23 cellular contexts compared by ENCODE assay signal in the genomic region with DNA sequence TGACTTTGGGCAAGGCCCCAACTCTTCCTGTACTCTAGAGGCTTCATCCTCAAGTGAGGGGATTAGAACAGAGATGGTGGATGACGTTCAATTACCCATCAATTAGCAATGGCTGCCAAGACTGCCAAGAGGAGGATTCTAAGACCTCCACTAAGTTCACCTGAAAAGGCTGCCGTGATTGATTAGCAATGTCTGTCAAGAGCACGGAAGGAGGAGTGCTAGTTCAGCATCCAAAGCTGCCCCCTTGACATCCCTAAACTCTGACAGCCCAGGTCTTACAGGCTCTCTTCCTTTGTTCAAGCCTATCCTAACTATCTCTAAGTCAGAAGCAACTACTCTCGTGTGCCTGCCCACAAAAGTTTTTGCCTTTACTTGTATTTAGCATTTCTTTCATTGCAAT.
DNase-seq lines count a peak whose midpoint lies in the region; ATAC-seq, FAIRE-seq and TF ChIP-seq lines count a peak whose summit lies in the region.
"Had no signal": no experiment of that assay in that cellular context is flagged by ENCODE, and none has a peak within 500 bp of the region (broad histone marks: within the 10 kb centered on the region; RNA-seq: fewer than 3 reads in every experiment).

No MANE protein-coding gene starts in this region.

- ATAC-seq in left cardiac atrium (no peak), HepG2 (no peak)
- no peak for ATAC-seq in naive thymus-derived CD8-positive, alpha-beta T cell
- ATAC-seq: A549 had no signal

- no peak for DNase-seq in left ventricle myocardium inferior
- no peak for DNase-seq in left cardiac atrium
- DNase-seq in naive thymus-derived CD8-positive, alpha-beta T cell, result no peak
- DNase-seq in tibial nerve (ENCODE audit: low spot score in 2 of 2), result no peak
- no peak for DNase-seq in dedifferentiated amniotic fluid mesenchymal stem cell (ENCODE audit: extremely low spot score)
- DNase-seq in HTR-8/SVneo (ENCODE audit: insufficient read length, low spot score), result no peak
- DNase-seq in HepG2 (ENCODE audit: low spot score), result no peak
- DNase-seq: activated CD4-positive, alpha-beta T cell treated with anti-CD3 and anti-CD28 coated beads, Interleukin-2, amount 10 ng/mL, durations not matched to agents 7 days and 5 days; activated gamma-delta T cell treated with Interleukin-2 at 50 U/mL for 16 hours; DMS153; esophagus squamous epithelium; GF-D8; MM.1S; NCI-H146; NCI-H82; occipital lobe; OCI-M1; retina; Right ventricle myocardium superior; stimulated activated CD4-positive, alpha-beta T cell treated with anti-CD3 and anti-CD28 coated beads, Interleukin-4, amount 100 ng/mL, for 24 hours had no signal

- H3K4me2 ChIP-seq in HepG2 (ENCODE audit: low read depth, low read length), result no peak overlapping the region
- H3K4me2 ChIP-seq: A549 had no signal

- H3K4me3 ChIP-seq in left ventricle myocardium inferior, result no peak overlapping the region
- no peak overlapping the region for H3K4me3 ChIP-seq in tibial nerve
- H3K4me3 ChIP-seq in HepG2 (replicated peaks in 1 of 3; ENCODE audit: insufficient read depth in 1 of 3, low read depth in 2 of 3, low read length in 3 of 3), result no peak overlapping the region
- H3K4me3 ChIP-seq: A549, esophagus squamous epithelium had no signal

- no peak for FAIRE-seq in HTR-8/SVneo (lab: Jason Lieb, UNC)
- no peak for FAIRE-seq in HepG2 (lab: Jason Lieb, UNC)
- FAIRE-seq: A549 had no signal

- no TSS peak for BruUV-seq in HepG2 (replicated peaks; lab: Mats Ljungman, UMichigan)

- TF ChIP-seq RAD21 in HepG2 (CRISPR knock-in tag; IDR thresholded peaks at IDR 0.05), result no peak

- TF ChIP-seq EP300 in tibial nerve (IDR thresholded peaks at IDR 0.05), result no peak
- no peak for TF ChIP-seq EP300 in HepG2 (IDR thresholded peaks at IDR 0.05; ENCODE audit: low read depth in 2 of 2, low read length in 2 of 2)
- TF ChIP-seq EP300 in HepG2 (CRISPR knock-in tag; IDR thresholded peaks at IDR 0.05; ENCODE audit: borderline replicate concordance), result no peak

- H3K9me3 Mint-ChIP-seq in naive thymus-derived CD8-positive, alpha-beta T cell, result no peaks in the 10 kb centered on the region
- H3K9me3 Mint-ChIP-seq: activated CD4-positive, alpha-beta T cell treated with anti-CD3 and anti-CD28 coated beads, Interleukin-2, amount 10 ng/mL, durations not matched to agents 7 days and 5 days had no signal

- peak overlapping the region in 8 of 10 donors; percentile 27 to 86 (median 68) for H3K27ac Mint-ChIP-seq in naive thymus-derived CD8-positive, alpha-beta T cell
- H3K27ac Mint-ChIP-seq: activated CD4-positive, alpha-beta T cell treated with anti-CD3 and anti-CD28 coated beads, Interleukin-2, amount 10 ng/mL, durations not matched to agents 7 days and 5 days had no signal

- peak overlapping the region; percentile 95 for H3K27ac ChIP-seq in left ventricle myocardium inferior (replicated peaks)
- peak overlapping the region; percentile 89 for H3K27ac ChIP-seq in angular gyrus (ENCODE audit: low read depth, low read length)
- peak overlapping the region; percentile 53 to 95 (median 88) for H3K27ac ChIP-seq in tibial nerve
- H3K27ac ChIP-seq in HepG2 (ENCODE audit: extremely low read length, insufficient read depth, low read length), result no peak overlapping the region
- H3K27ac ChIP-seq: A549, C4-2B had no signal

- H3K4me3 Mint-ChIP-seq in naive thymus-derived CD8-positive, alpha-beta T cell, result peak overlapping the region in 8 of 10 donors; percentile 15 to 79 (median 49)
- H3K4me3 Mint-ChIP-seq: activated CD4-positive, alpha-beta T cell treated with anti-CD3 and anti-CD28 coated beads, Interleukin-2, amount 10 ng/mL, durations not matched to agents 7 days and 5 days had no signal

- TF ChIP-seq POLR2A in tibial nerve (IDR thresholded peaks at IDR 0.05) (no peak), HepG2 (IDR thresholded peaks at IDR 0.05; ENCODE audit: insufficient read depth in 1 of 2, low read depth in 2 of 2, low read length in 2 of 2) (no peak)

- H2AFZ ChIP-seq in HepG2 (ENCODE audit: low read length), result no peak overlapping the region

- H3K4me1 ChIP-seq in left ventricle myocardium inferior, result peaks cover 100% of the 10 kb centered on the region
- H3K4me1 ChIP-seq in tibial nerve, result peaks cover 7 to 100% (median 97%) of the 10 kb centered on the region in 4 donors
- H3K4me1 ChIP-seq in HepG2 (ENCODE audit: insufficient read depth, low read length), result peaks cover 14% of the 10 kb centered on the region
- H3K4me1 ChIP-seq: A549 had no signal

- intact Hi-C loops in left ventricle myocardium inferior (cut with micrococcal nuclease), result no loop called here
- intact Hi-C loops in left cardiac atrium (cut with DNase I), result loop anchor here in 1 of 2 donors (5.0 kb wide), 1 partner anchor 34 kb away; no protein-coding TSS in a partner anchor
- intact Hi-C loops in HepG2 (cut with micrococcal nuclease; ENCODE audit: unreplicated experiment), result no loop called here

- H3K36me3 Mint-ChIP-seq in naive thymus-derived CD8-positive, alpha-beta T cell, result peaks cover 0 to 8% (median 6%) of the 10 kb centered on the region in 3 donors

- H3K4me1 Mint-ChIP-seq in naive thymus-derived CD8-positive, alpha-beta T cell, result peaks cover 66 to 100% (median 99%) of the 10 kb centered on the region in 4 donors

- 88 to 90% methylated on average over 4 of the region's 4 CpGs for WGBS in tibial nerve, 2 donors
- WGBS in HepG2 (ENCODE audit: low lambda C conversion rate), result 93% methylated on average over 4 of the region's 4 CpGs

- H3K9ac ChIP-seq in HepG2 (ENCODE audit: insufficient read depth, low read depth, low read length), result no peak overlapping the region

- TF ChIP-seq CTCF in left ventricle myocardium inferior (IDR thresholded peaks at IDR 0.05; ENCODE audit: borderline replicate concordance) (no peak), tibial nerve (IDR thresholded peaks at IDR 0.05) (no peak), HepG2 (CRISPR knock-in tag; IDR thresholded peaks at IDR 0.05) (no peak)

- H3K27me3 ChIP-seq in left ventricle myocardium inferior (ENCODE audit: low read depth) (no peaks in the 10 kb centered on the region), tibial nerve (no peaks in the 10 kb centered on the region), HepG2 (ENCODE audit: control insufficient read depth in 1 of 2, insufficient read depth in 2 of 2, low read length in 2 of 2) (no peaks in the 10 kb centered on the region)
- H3K27me3 ChIP-seq: esophagus squamous epithelium had no signal

- H4K20me1 ChIP-seq in HepG2 (ENCODE audit: insufficient read depth, low read length), result peaks cover 5% of the 10 kb centered on the region; the same call in 1 of the 2 replicates

- CTCF ChIA-PET in HepG2 (lab: Yijun Ruan, JAX; ENCODE audit: low intra/inter-chr PET ratio, low total read pairs), result no interaction called here

- no peaks in the 10 kb centered on the region for H3K27me3 Mint-ChIP-seq in naive thymus-derived CD8-positive, alpha-beta T cell
- H3K27me3 Mint-ChIP-seq: activated CD4-positive, alpha-beta T cell treated with anti-CD3 and anti-CD28 coated beads, Interleukin-2, amount 10 ng/mL, durations not matched to agents 7 days and 5 days had no signal

- POLR2A ChIA-PET in naive thymus-derived CD8-positive, alpha-beta T cell (lab: Charles Lee), result interaction anchor here (0.8 to 7.9 kb wide), 6 partner anchors 10 to 57 kb away, joined by 3 to 48 read pairs (median 4); no protein-coding TSS in a partner anchor
- POLR2A ChIA-PET in HepG2 (lab: Yijun Ruan, JAX), result no interaction called here

- peaks cover 7% of the 10 kb centered on the region for H3K36me3 ChIP-seq in left ventricle myocardium inferior
- peaks cover 0 to 8% (median 0%) of the 10 kb centered on the region in 3 donors for H3K36me3 ChIP-seq in tibial nerve
- peaks cover 14 to 39% of the 10 kb centered on the region in 2 experiments for H3K36me3 ChIP-seq in HepG2 (replicated peaks in 1 of 2; ENCODE audit: control insufficient read depth in 1 of 2, insufficient read depth in 2 of 2, low read length in 2 of 2)

- in situ Hi-C loops in HepG2 (cut with HindIII; ENCODE audit: extremely low pct_ligation_motif_present, low pct_unique_long_range_greater_than_20kb), result no loop called here

- H3K9me3 ChIP-seq in left ventricle myocardium inferior (replicated peaks) (no peaks in the 10 kb centered on the region), tibial nerve (no peaks in the 10 kb centered on the region), HepG2 (ENCODE audit: low read length) (no peaks in the 10 kb centered on the region)
- H3K9me3 ChIP-seq: A549, esophagus squamous epithelium had no signal

- peaks cover 2% of the 10 kb centered on the region for H3K79me2 ChIP-seq in HepG2 (ENCODE audit: insufficient read depth, low read length)

TF ChIP-seq in HepG2, 621 proteins besides CTCF, POLR2A, EP300 and RAD21:
- TF ChIP-seq PHF8 (CRISPR knock-in tag; IDR thresholded peaks at IDR 0.05) (no peak), ZNF282 (IDR thresholded peaks at IDR 0.05; ENCODE audit: partially characterized antibody) (no peak), XRCC5 (optimal IDR thresholded peaks at IDR 0.05; ENCODE audit: low read length) (no peak), ZNF546 (CRISPR knock-in tag; conservative IDR thresholded peaks at IDR 0.05) (no peak), ZNF83 (CRISPR knock-in tag; IDR thresholded peaks at IDR 0.05; ENCODE audit: borderline replicate concordance) (no peak), PLRG1 (conservative IDR thresholded peaks at IDR 0.05) (no peak), HES4 (CRISPR knock-in tag; IDR thresholded peaks at IDR 0.05; ENCODE audit: borderline replicate concordance) (no peak), SP5 (CRISPR knock-in tag; IDR thresholded peaks at IDR 0.05; ENCODE audit: borderline replicate concordance, low read depth) (no peak), WIZ (CRISPR knock-in tag; IDR thresholded peaks at IDR 0.05) (no peak), UBTF (CRISPR knock-in tag; IDR thresholded peaks at IDR 0.05) (no peak)
